8 cellular contexts compared by ENCODE assay signal in the genomic region with DNA sequence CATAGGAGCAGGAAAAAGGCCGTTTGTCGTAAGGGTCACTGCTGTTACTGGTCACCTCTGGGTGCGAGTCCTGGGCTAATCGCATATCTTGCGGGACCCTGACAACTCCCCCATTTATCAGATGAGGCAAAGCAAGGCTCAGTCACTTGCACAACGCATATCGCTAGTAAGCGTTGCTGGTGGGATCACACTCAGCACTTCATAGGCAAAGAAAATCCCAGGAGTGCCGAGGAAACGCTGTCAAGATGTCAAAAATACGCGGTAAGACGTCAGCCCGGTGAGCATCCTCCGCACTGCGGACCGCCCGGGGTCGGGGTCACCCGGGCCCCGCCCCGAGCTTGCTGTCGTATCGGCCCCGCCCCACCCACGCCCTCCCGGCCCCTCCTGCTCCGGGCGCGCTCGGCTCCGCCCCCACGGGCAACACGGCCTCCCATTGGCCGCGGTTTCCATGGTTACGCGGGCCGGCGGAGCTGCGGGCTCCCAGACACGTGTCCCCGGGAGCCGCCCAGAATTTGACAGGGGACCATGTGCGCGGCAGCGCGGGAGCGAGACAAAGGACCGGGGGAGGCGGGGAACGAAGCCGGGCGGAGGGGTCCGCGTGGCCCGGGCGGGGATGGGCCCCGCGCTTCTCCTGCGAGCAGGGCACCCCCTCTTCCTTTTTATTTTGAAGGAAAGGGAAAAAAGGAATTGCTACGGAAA.
A peak's percentile ranks its signal among the peaks of the same experiment; 100 is the strongest.
DNase-seq lines count a peak whose midpoint lies in the region; ATAC-seq and TF ChIP-seq lines count a peak whose summit lies in the region.

No MANE protein-coding gene starts in this region.

- ATAC-seq in GM21825 (IDR thresholded peaks at IDR 0.05; ENCODE audit: unreplicated experiment) (peak; percentile 49), naive B cell (ENCODE audit: low read depth in 2 of 2) (peak; percentile 85 to 89), HG02623 (IDR thresholded peaks at IDR 0.05; ENCODE audit: unreplicated experiment) (no peak)
- ATAC-seq in activated T-helper 17 cell treated with anti-CD3 and anti-CD28 coated beads, Interleukin-2, amount 50 U/mL, for 72 hours (replicated peaks) = peak; percentile 92

- H3K27me3 Mint-ChIP-seq in activated T-helper 17 cell treated with anti-CD3 and anti-CD28 coated beads, Interleukin-2, amount 50 U/mL, for 72 hours = no peaks in the 10 kb centered on the region
- peaks cover 67 to 84% (median 81%) of the 10 kb centered on the region in 3 donors for H3K27me3 Mint-ChIP-seq in naive B cell

- TF ChIP-seq CTCF in AG04449 (IDR thresholded peaks at IDR 0.05; ENCODE audit: insufficient read depth, low read length, missing control alignments) = no peak

- peak overlapping the region; percentile 67 for H3K4me3 Mint-ChIP-seq in activated T-helper 17 cell treated with anti-CD3 and anti-CD28 coated beads, Interleukin-2, amount 50 U/mL, for 72 hours
- peak overlapping the region in 6 of 8 donors; percentile 63 to 82 (median 74) for H3K4me3 Mint-ChIP-seq in naive B cell

- POLR2A ChIA-PET in AG04449 (lab: Yijun Ruan, JAX) = no interaction called here

- CTCF ChIA-PET in AG04449 (lab: Yijun Ruan, JAX) = no interaction called here

- peak overlapping the region; percentile 48 for H3K4me3 ChIP-seq in AG04449 (ENCODE audit: low read depth, low read length)

- DNase-seq in AG04449 (ENCODE audit: low read depth, low spot score) = no peak
- DNase-seq in NOMO-1 treated with dmso at 0.1 percent for 144 hours (lab: John Stamatoyannopoulos, UW; ENCODE audit: unreplicated experiment) = peak; percentile 67
- peak; percentile 80 for DNase-seq in fibroblast of gingiva (ENCODE audit: low read depth)
- peak; percentile 62 for DNase-seq in naive B cell
- DNase-seq in stimulated activated CD8-positive, alpha-beta memory T cell treated with anti-CD3 and anti-CD28 coated beads, Interleukin-4, amount 100 ng/mL, for 48 hours = peak; percentile 93

- no peaks in the 10 kb centered on the region for H3K9me3 Mint-ChIP-seq in activated T-helper 17 cell treated with anti-CD3 and anti-CD28 coated beads, Interleukin-2, amount 50 U/mL, for 72 hours
- H3K9me3 Mint-ChIP-seq in naive B cell = peaks cover 0 to 4% (median 0%) of the 10 kb centered on the region in 7 donors

- H3K4me1 Mint-ChIP-seq in activated T-helper 17 cell treated with anti-CD3 and anti-CD28 coated beads, Interleukin-2, amount 50 U/mL, for 72 hours = peaks cover 19% of the 10 kb centered on the region
- H3K4me1 Mint-ChIP-seq in naive B cell = peaks cover 15 to 22% (median 16%) of the 10 kb centered on the region in 3 donors

- H3K27ac Mint-ChIP-seq in activated T-helper 17 cell treated with anti-CD3 and anti-CD28 coated beads, Interleukin-2, amount 50 U/mL, for 72 hours = no peak overlapping the region
- H3K27ac Mint-ChIP-seq in naive B cell = peak overlapping the region in 1 of 6 donors; percentile 70

- no peaks in the 10 kb centered on the region for H3K36me3 Mint-ChIP-seq in activated T-helper 17 cell treated with anti-CD3 and anti-CD28 coated beads, Interleukin-2, amount 50 U/mL, for 72 hours (ENCODE audit: low read depth)
- peaks cover 0 to 8% of the 10 kb centered on the region in 2 donors for H3K36me3 Mint-ChIP-seq in naive B cell
